1 cellular context compared by ENCODE assay signal in genomic region chr22:40015346-40015976, GRCh38.
TF ChIP-seq lines count a peak whose summit lies in the region.

No MANE protein-coding gene starts in this region.

TF ChIP-seq in WTC11, 78 proteins besides CTCF, POLR2A, EP300 and RAD21 (continued from another document):
- TF ChIP-seq FOXJ3 (CRISPR knock-in tag; IDR thresholded peaks at IDR 0.05; ENCODE audit: borderline replicate concordance), result no peak
